Comparison of ENCODE assay signal across 11 cellular contexts in the genomic region with DNA sequence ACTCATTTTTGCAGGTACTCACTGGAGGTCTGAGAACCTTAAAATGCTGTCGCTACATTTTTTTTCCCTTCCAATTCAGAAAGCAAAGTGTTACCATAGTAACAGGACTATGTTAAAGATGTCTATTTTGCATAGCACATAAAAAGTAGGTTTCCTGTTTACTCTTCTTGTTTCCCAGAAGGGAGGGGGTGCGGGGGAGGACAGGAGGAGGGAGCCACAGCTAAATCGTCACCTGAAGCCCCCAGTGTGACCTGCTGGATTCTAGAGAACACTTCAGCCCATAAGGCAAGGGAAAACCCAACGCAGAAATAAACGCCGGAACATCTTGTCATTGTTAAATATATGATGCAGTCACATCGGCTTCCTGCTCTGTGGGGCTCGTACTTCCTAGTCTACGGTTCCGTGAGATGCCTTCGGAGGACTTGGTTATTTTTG. TPM values are rescaled to one million over a fixed set of nuclear protein-coding genes. Genes with fewer than 3 reads are reported as not detected.
DNase-seq lines count a peak whose midpoint lies in the region; ATAC-seq and TF ChIP-seq lines count a peak whose summit lies in the region.
"Had no signal": no experiment of that assay in that cellular context is flagged by ENCODE, and none has a peak within 500 bp of the region (broad histone marks: within the 10 kb centered on the region; RNA-seq: fewer than 3 reads in every experiment).

No MANE protein-coding gene starts in this region.

- no peaks in the 10 kb centered on the region for H3K27me3 ChIP-seq in Caco-2 (replicated peaks; ENCODE audit: control insufficient read depth, insufficient read depth, low read length)
- H3K27me3 ChIP-seq in colonic mucosa = no peaks in the 10 kb centered on the region
- H3K27me3 ChIP-seq: ascending aorta had no signal

- H3K4me1 Mint-ChIP-seq in Caco-2 (ENCODE audit: low read depth, unreplicated experiment) (peaks cover 19% of the 10 kb centered on the region), memory B cell (peaks cover 9% of the 10 kb centered on the region)
- H3K4me1 Mint-ChIP-seq in activated T-cell treated with anti-CD3 and anti-CD28 coated beads, Interleukin-2, amount 50 U/mL, for 4 hours (ENCODE audit: low read depth) = peaks cover 12% of the 10 kb centered on the region

- BruUV-seq in Caco-2 (replicated peaks; lab: Mats Ljungman, UMichigan) = no TSS peak

- H3K4me3 Mint-ChIP-seq in Caco-2 (ENCODE audit: unreplicated experiment) (no peak overlapping the region), memory B cell (peak overlapping the region; percentile 67)
- peak overlapping the region; percentile 67 for H3K4me3 Mint-ChIP-seq in activated T-cell treated with anti-CD3 and anti-CD28 coated beads, Interleukin-2, amount 50 U/mL, for 4 hours

- H3K4me3 ChIP-seq in Caco-2 (ENCODE audit: low read depth, low read length) (no peak overlapping the region), colonic mucosa (no peak overlapping the region)

- H3K36me3 Mint-ChIP-seq in Caco-2 (ENCODE audit: insufficient read depth, unreplicated experiment) = peaks cover 73% of the 10 kb centered on the region
- no peaks in the 10 kb centered on the region for H3K36me3 Mint-ChIP-seq in activated T-cell treated with anti-CD3 and anti-CD28 coated beads, Interleukin-2, amount 50 U/mL, for 4 hours (ENCODE audit: insufficient read depth)
- H3K36me3 Mint-ChIP-seq in memory B cell = no peaks in the 10 kb centered on the region

- H3K9me3 Mint-ChIP-seq in Caco-2 (ENCODE audit: unreplicated experiment) = no peaks in the 10 kb centered on the region
- no peaks in the 10 kb centered on the region for H3K9me3 Mint-ChIP-seq in activated T-cell treated with anti-CD3 and anti-CD28 coated beads, Interleukin-2, amount 50 U/mL, for 4 hours
- H3K9me3 Mint-ChIP-seq in memory B cell = no peaks in the 10 kb centered on the region

- ATAC-seq in GM19395 (IDR thresholded peaks at IDR 0.05; ENCODE audit: unreplicated experiment) (peak; percentile 43), memory B cell (ENCODE audit: low read depth) (peak; percentile 60), HG03457 (IDR thresholded peaks at IDR 0.05; ENCODE audit: unreplicated experiment) (no peak), GM21825 (IDR thresholded peaks at IDR 0.05; ENCODE audit: unreplicated experiment) (no peak)
- peak in 1 of 2 donors; percentile 23 for ATAC-seq in activated T-cell treated with anti-CD3 and anti-CD28 coated beads, Interleukin-2, amount 50 U/mL, for 4 hours
- ATAC-seq: activated CD4-positive, CD25-positive, alpha-beta regulatory T cell treated with anti-CD3 and anti-CD28 coated beads, Interleukin-2, amount 50 U/mL, for 24 hours had no signal

- no peak overlapping the region for H3K27ac ChIP-seq in colonic mucosa

- no peaks in the 10 kb centered on the region for H3K9me3 ChIP-seq in Caco-2
- H3K9me3 ChIP-seq in colonic mucosa = no peaks in the 10 kb centered on the region
- H3K9me3 ChIP-seq: ascending aorta had no signal

- H3K9ac ChIP-seq in colonic mucosa (ENCODE audit: low read depth in 2 of 2, low read length in 2 of 2) = no peak overlapping the region

- DNase-seq in Caco-2 (no peak), memory B cell (ENCODE audit: low spot score in 2 of 2) (peak in 1 of 2 donors; percentile 7), posterior cingulate gyrus (no peak), colonic mucosa (no peak)
- no peak for DNase-seq in activated T-cell treated with anti-CD3 and anti-CD28 coated beads, Interleukin-2, amount 50 U/mL, for 4 hours
- DNase-seq: Right ventricle myocardium superior had no signal

- no peaks in the 10 kb centered on the region for H3K27me3 Mint-ChIP-seq in Caco-2 (ENCODE audit: insufficient read depth, unreplicated experiment)
- peaks cover 66% of the 10 kb centered on the region for H3K27me3 Mint-ChIP-seq in activated T-cell treated with anti-CD3 and anti-CD28 coated beads, Interleukin-2, amount 50 U/mL, for 4 hours (ENCODE audit: low read depth)
- peaks cover 19% of the 10 kb centered on the region for H3K27me3 Mint-ChIP-seq in memory B cell

- intact Hi-C loops in Caco-2 (cut with micrococcal nuclease; ENCODE audit: unreplicated experiment) (no loop called here), posterior cingulate gyrus (cut with DNase I) (loop anchor here (10.0 kb wide), 1 partner anchor 136 kb away; no protein-coding TSS in a partner anchor), colonic mucosa (cut with DNase I) (no loop called here)

- peak overlapping the region; percentile 7 for H3K27ac Mint-ChIP-seq in Caco-2 (ENCODE audit: unreplicated experiment)
- peak overlapping the region; percentile 52 for H3K27ac Mint-ChIP-seq in memory B cell

- TF ChIP-seq CTCF in Caco-2 (IDR thresholded peaks at IDR 0.05; ENCODE audit: insufficient read depth in 1 of 2, low read depth in 1 of 2, low read length in 1 of 2, severe bottlenecking in 1 of 2, unreplicated experiment in 1 of 2) (no peak), colonic mucosa (IDR thresholded peaks at IDR 0.05) (no peak)

- peaks cover 17% of the 10 kb centered on the region for H3K4me1 ChIP-seq in Caco-2
- no peaks in the 10 kb centered on the region for H3K4me1 ChIP-seq in colonic mucosa

- peaks cover 3% of the 10 kb centered on the region; the same call in 1 of the 2 replicates for H3K36me3 ChIP-seq in Caco-2 (ENCODE audit: control insufficient read depth, insufficient read depth, low read length)
- peaks cover 12% of the 10 kb centered on the region for H3K36me3 ChIP-seq in colonic mucosa

- CTCF ChIA-PET in Caco-2 (lab: Charles Lee) = no interaction called here

- POLR2A ChIA-PET in Caco-2 (lab: Charles Lee) = no interaction called here

RNA-seq across cellular contexts. Expression of a gene that starts 44.6 kb away (rescaled TPM):
- 68.0 and 80.4 TPM in 2 replicates for total RNA-seq in Caco-2 (2022)
- total RNA-seq in activated T-cell treated with anti-CD3 and anti-CD28 coated beads, Interleukin-2, amount 50 U/mL, for 4 hours = under 1 TPM; 0.22 to 0.30 (median 0.29) TPM
- total RNA-seq in colonic mucosa = 100 to 1,000 TPM in 1 of 2 donors, 10 to 100 TPM in 1; 41.8 to 104 TPM

Comparison
In these comparisons a context has a peak if more than half of its experiments do, and no peak if none do; other contexts are left out.
1. ATAC-seq: peak in GM19395 (single experiment) and memory B cell (single experiment); none in HG03457 (single experiment) and GM21825 (single experiment).
2. RNA of a gene that starts 44.6 kb away (total RNA-seq): 41.8 to 104 TPM in colonic mucosa and 68.0 to 80.4 TPM in Caco-2; 0.22 to 0.30 TPM in activated T-cell treated with anti-CD3 and anti-CD28 coated beads, Interleukin-2, amount 50 U/mL, for 4 hours; every median in the first group is over 10 times any median in the second.